1 cellular context compared by ENCODE assay signal in the genomic region with DNA sequence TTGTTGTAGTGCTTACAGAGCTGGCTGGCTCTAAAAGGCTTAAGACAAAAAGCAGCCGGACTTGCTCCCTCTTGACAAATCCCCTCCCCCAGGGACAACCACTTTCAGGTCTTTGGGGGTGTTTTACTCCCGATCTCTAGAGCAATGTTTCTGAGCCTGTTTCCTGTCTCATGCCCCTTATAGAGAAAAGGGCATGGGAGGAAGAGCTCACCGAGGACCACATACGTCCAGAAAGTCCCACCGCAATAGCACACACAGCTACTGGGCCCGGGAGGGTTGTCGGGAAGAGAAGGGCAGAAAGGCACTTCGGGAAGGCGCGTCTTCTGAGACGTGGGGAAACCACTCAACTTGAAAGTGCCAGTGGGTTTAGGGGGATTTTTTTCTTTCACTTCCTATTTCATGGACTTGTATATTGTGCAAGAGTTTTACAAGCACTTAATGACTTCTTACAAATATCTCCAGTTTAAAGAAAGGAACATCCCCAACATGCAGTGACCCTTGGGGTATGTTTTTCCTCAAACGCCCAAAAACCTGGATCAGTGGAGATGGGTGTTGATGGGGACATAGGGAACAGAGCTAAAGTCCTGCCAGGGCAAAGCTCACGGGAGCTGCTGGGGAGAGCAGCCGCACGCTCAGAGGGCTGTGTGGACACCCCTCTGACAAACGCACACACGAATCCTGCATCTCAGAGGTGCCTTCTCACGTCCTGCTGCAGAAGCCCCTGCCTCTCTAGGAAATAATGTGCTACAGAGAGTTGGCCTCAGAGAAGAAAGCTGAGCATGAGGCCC.
A peak's percentile ranks its signal among the peaks of the same experiment; 100 is the strongest.
TF ChIP-seq lines count a peak whose summit lies in the region.

No MANE protein-coding gene starts in this region.

TF ChIP-seq in GM12878, 131 proteins besides CTCF, POLR2A, EP300 and RAD21 (continued from another document and continues in another):
- no peak for TF ChIP-seq SIX5 (IDR thresholded peaks at IDR 0.05; ENCODE audit: low read depth, low read length, severe bottlenecking)
- TF ChIP-seq ZBED1 (IDR thresholded peaks at IDR 0.05; ENCODE audit: borderline replicate concordance), result peak; percentile 83
- peak; percentile 96 for TF ChIP-seq ZNF687 (IDR thresholded peaks at IDR 0.05)
- TF ChIP-seq SREBF1 (IDR thresholded peaks at IDR 0.05; ENCODE audit: low read length), result no peak
- TF ChIP-seq CEBPB (IDR thresholded peaks at IDR 0.05; ENCODE audit: borderline replicate concordance in 1 of 2, low read depth in 2 of 2, low read length in 2 of 2), result peak in 1 of 2 experiments; percentile 96; a peak in 2 of 4 replicates
- TF ChIP-seq MXI1 (IDR thresholded peaks at IDR 0.05; ENCODE audit: low read depth, low read length), result peak; percentile 38; the same call in 1 of the 2 replicates
- TF ChIP-seq NR2C2 (IDR thresholded peaks at IDR 0.05; ENCODE audit: borderline replicate concordance, control insufficient read depth, insufficient read length, low read depth), result no peak
- TF ChIP-seq ZNF24 (IDR thresholded peaks at IDR 0.05), result peak; percentile 77
- TF ChIP-seq KAT2A (conservative IDR thresholded peaks at IDR 0.05; ENCODE audit: control insufficient read depth, low read depth, low read length), result no peak
- TF ChIP-seq, protein P1, sequence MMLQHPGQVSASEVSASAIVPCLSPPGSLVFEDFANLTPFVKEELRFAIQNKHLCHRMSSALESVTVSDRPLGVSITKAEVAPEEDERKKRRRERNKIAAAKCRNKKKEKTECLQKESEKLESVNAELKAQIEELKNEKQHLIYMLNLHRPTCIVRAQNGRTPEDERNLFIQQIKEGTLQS (IDR thresholded peaks at IDR 0.05; ENCODE audit: borderline replicate concordance, extremely low read depth, low read depth, low read length), result no peak
- TF ChIP-seq CBX5 (IDR thresholded peaks at IDR 0.05; ENCODE audit: low read depth), result no peak
- TF ChIP-seq, protein P2, sequence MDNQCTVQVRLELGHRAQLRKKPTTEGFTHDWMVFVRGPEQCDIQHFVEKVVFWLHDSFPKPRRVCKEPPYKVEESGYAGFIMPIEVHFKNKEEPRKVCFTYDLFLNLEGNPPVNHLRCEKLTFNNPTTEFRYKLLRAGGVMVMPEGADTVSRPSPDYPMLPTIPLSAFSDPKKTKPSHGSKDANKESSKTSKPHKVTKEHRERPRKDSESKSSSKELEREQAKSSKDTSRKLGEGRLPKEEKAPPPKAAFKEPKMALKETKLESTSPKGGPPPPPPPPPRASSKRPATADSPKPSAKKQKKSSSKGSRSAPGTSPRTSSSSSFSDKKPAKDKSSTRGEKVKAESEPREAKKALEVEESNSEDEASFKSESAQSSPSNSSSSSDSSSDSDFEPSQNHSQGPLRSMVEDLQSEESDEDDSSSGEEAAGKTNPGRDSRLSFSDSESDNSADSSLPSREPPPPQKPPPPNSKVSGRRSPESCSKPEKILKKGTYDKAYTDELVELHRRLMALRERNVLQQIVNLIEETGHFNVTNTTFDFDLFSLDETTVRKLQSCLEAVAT (IDR thresholded peaks at IDR 0.05), result peak; percentile 71
- peak; percentile 96 for TF ChIP-seq SPI1 (IDR thresholded peaks at IDR 0.05; ENCODE audit: borderline replicate concordance, insufficient read depth, low read depth, low read length)
- TF ChIP-seq, protein P3, sequence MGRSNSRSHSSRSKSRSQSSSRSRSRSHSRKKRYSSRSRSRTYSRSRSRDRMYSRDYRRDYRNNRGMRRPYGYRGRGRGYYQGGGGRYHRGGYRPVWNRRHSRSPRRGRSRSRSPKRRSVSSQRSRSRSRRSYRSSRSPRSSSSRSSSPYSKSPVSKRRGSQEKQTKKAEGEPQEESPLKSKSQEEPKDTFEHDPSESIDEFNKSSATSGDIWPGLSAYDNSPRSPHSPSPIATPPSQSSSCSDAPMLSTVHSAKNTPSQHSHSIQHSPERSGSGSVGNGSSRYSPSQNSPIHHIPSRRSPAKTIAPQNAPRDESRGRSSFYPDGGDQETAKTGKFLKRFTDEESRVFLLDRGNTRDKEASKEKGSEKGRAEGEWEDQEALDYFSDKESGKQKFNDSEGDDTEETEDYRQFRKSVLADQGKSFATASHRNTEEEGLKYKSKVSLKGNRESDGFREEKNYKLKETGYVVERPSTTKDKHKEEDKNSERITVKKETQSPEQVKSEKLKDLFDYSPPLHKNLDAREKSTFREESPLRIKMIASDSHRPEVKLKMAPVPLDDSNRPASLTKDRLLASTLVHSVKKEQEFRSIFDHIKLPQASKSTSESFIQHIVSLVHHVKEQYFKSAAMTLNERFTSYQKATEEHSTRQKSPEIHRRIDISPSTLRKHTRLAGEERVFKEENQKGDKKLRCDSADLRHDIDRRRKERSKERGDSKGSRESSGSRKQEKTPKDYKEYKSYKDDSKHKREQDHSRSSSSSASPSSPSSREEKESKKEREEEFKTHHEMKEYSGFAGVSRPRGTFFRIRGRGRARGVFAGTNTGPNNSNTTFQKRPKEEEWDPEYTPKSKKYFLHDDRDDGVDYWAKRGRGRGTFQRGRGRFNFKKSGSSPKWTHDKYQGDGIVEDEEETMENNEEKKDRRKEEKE (IDR thresholded peaks at IDR 0.05), result no peak
- 0 out of 2 replicates have a peak, but pooled peaks have one; percentile 20 for TF ChIP-seq ZNF592 (IDR thresholded peaks at IDR 0.05)
- TF ChIP-seq FOXK2 (IDR thresholded peaks at IDR 0.05), result no peak
- peak; percentile 86; the same call in 1 of the 2 replicates for TF ChIP-seq JUND (IDR thresholded peaks at IDR 0.05; ENCODE audit: low read depth, low read length)
- peak; percentile 88 for TF ChIP-seq MTA3 (IDR thresholded peaks at IDR 0.05; ENCODE audit: borderline replicate concordance, low read length)
- 0 out of 2 replicates have a peak, but pooled peaks have one; percentile 82 for TF ChIP-seq STAT3 (IDR thresholded peaks at IDR 0.05; ENCODE audit: low read depth, low read length)
- 0 out of 2 replicates have a peak, but pooled peaks have one; percentile 14 for TF ChIP-seq RCOR1 (conservative IDR thresholded peaks at IDR 0.05; ENCODE audit: low read depth, low read length)
- TF ChIP-seq DPF2 (IDR thresholded peaks at IDR 0.05), result peak; percentile 99
- no peak for TF ChIP-seq FOS (IDR thresholded peaks at IDR 0.05; ENCODE audit: borderline replicate concordance, extremely low read depth, insufficient read length)
- no peak for TF ChIP-seq RB1 (IDR thresholded peaks at IDR 0.05; ENCODE audit: borderline replicate concordance)
- TF ChIP-seq YBX1 (IDR thresholded peaks at IDR 0.05), result no peak
- TF ChIP-seq BRCA1 (IDR thresholded peaks at IDR 0.05; ENCODE audit: low read depth, low read length), result no peak
- TF ChIP-seq IRF5 (IDR thresholded peaks at IDR 0.05; ENCODE audit: borderline replicate concordance), result peak; percentile 51; the same call in 1 of the 2 replicates
- peak; percentile 23 for TF ChIP-seq SMAD1 (IDR thresholded peaks at IDR 0.05; ENCODE audit: low read depth, partially characterized antibody)
- TF ChIP-seq GATAD2B (conservative IDR thresholded peaks at IDR 0.05; ENCODE audit: low read depth), result peak; percentile 98
- no peak for TF ChIP-seq LARP7 (IDR thresholded peaks at IDR 0.05)
- TF ChIP-seq TCF7 (IDR thresholded peaks at IDR 0.05; ENCODE audit: borderline replicate concordance), result no peak; the same call in 1 of the 2 replicates
- peak; percentile 32; the same call in 2 of the 3 replicates for TF ChIP-seq POU2F2 (IDR thresholded peaks at IDR 0.05; ENCODE audit: borderline replicate concordance, low read depth, low read length)
- TF ChIP-seq CREM (IDR thresholded peaks at IDR 0.05; ENCODE audit: low read depth), result peak; percentile 88
- TF ChIP-seq HDAC2 (IDR thresholded peaks at IDR 0.05), result no peak
- TF ChIP-seq CUX1 (IDR thresholded peaks at IDR 0.05; ENCODE audit: insufficient replicate concordance, low read depth, low read length), result peak; percentile 49
